Comparison of ENCODE assay signal across 22 cellular contexts in genomic region chr3:20028846-20029430, GRCh38. TPM values are rescaled to one million over a fixed set of nuclear protein-coding genes. Genes with fewer than 3 reads are reported as not detected.
A peak's percentile ranks its signal among the peaks of the same experiment; 100 is the strongest.
DNase-seq lines count a peak whose midpoint lies in the region; ATAC-seq and TF ChIP-seq lines count a peak whose summit lies in the region.
"Had no signal": no experiment of that assay in that cellular context is flagged by ENCODE, and none has a peak within 500 bp of the region (broad histone marks: within the 10 kb centered on the region; RNA-seq: fewer than 3 reads in every experiment).

No MANE protein-coding gene starts in this region.

- 81 to 92% methylated on average over 13 to 14 of the region's 14 CpGs for WGBS in endodermal cell (ENCODE audit: insufficient coverage in 1 of 2, insufficient read length in 1 of 2), 2 experiments
- no CpG with 5 or more reads among the region's 14 CpGs for WGBS in trophoblast cell (ENCODE audit: extremely low coverage, insufficient coverage, insufficient read length)

- H2AFZ ChIP-seq in trophoblast cell (ENCODE audit: insufficient read depth, low read length, poor library complexity): peak overlapping the region; percentile 35

- H3K4me3 Mint-ChIP-seq in WTC11 (no peak overlapping the region), endodermal cell (no peak overlapping the region)
- H3K4me3 Mint-ChIP-seq in activated CD4-positive, alpha-beta memory T cell treated with anti-CD3 and anti-CD28 coated beads for 36 hours: no peak overlapping the region
- H3K4me3 Mint-ChIP-seq in effector memory CD8-positive, alpha-beta T cell: no peak overlapping the region
- H3K4me3 Mint-ChIP-seq: CD4-positive, CD25-positive, alpha-beta regulatory T cell had no signal

- H3K4me3 ChIP-seq in endodermal cell (ENCODE audit: low read length) (no peak overlapping the region), trophoblast cell (ENCODE audit: low read depth, low read length) (no peak overlapping the region)
- H3K4me3 ChIP-seq: Peyer's patch, SJCRH30 had no signal

- no peak overlapping the region for H3K14ac ChIP-seq in trophoblast cell (ENCODE audit: low read length)

- H3K9me3 Mint-ChIP-seq in WTC11 (no peaks in the 10 kb centered on the region), endodermal cell (no peaks in the 10 kb centered on the region)
- H3K9me3 Mint-ChIP-seq in activated CD4-positive, alpha-beta memory T cell treated with anti-CD3 and anti-CD28 coated beads for 36 hours: no peaks in the 10 kb centered on the region
- no peaks in the 10 kb centered on the region for H3K9me3 Mint-ChIP-seq in effector memory CD8-positive, alpha-beta T cell
- H3K9me3 Mint-ChIP-seq: CD4-positive, CD25-positive, alpha-beta regulatory T cell had no signal

- H4K91ac ChIP-seq in trophoblast cell (ENCODE audit: low read depth, low read length): no peak overlapping the region

- no peaks in the 10 kb centered on the region for H3K36me3 ChIP-seq in endodermal cell (ENCODE audit: control insufficient read depth, insufficient read depth, low read length)
- H3K36me3 ChIP-seq in trophoblast cell (ENCODE audit: control insufficient read depth in 1 of 2, insufficient read depth in 2 of 2, low read length in 2 of 2): no peaks in the 10 kb centered on the region
- H3K36me3 ChIP-seq: Peyer's patch, SJCRH30 had no signal

- H3K27me3 Mint-ChIP-seq in WTC11 (ENCODE audit: low read depth): no peaks in the 10 kb centered on the region
- no peaks in the 10 kb centered on the region for H3K27me3 Mint-ChIP-seq in endodermal cell (ENCODE audit: insufficient read depth)
- H3K27me3 Mint-ChIP-seq in activated CD4-positive, alpha-beta memory T cell treated with anti-CD3 and anti-CD28 coated beads for 36 hours: no peaks in the 10 kb centered on the region
- H3K27me3 Mint-ChIP-seq in effector memory CD8-positive, alpha-beta T cell: no peaks in the 10 kb centered on the region

- no peak overlapping the region for H2BK120ac ChIP-seq in trophoblast cell (ENCODE audit: insufficient read depth, low read length, poor library complexity)

- H4K12ac ChIP-seq in trophoblast cell (ENCODE audit: low read depth, low read length): no peak overlapping the region

- no peaks in the 10 kb centered on the region for H3K79me2 ChIP-seq in trophoblast cell (ENCODE audit: control insufficient read depth, insufficient read depth, low read length, poor library complexity)

- no peak overlapping the region for H4K8ac ChIP-seq in trophoblast cell (ENCODE audit: low read depth, low read length)

- H3K36me3 Mint-ChIP-seq in WTC11: no peaks in the 10 kb centered on the region
- no peaks in the 10 kb centered on the region for H3K36me3 Mint-ChIP-seq in endodermal cell (ENCODE audit: low read depth)
- H3K36me3 Mint-ChIP-seq in activated CD4-positive, alpha-beta memory T cell treated with anti-CD3 and anti-CD28 coated beads for 36 hours: no peaks in the 10 kb centered on the region
- H3K36me3 Mint-ChIP-seq in effector memory CD8-positive, alpha-beta T cell (ENCODE audit: insufficient read depth): no peaks in the 10 kb centered on the region
- H3K36me3 Mint-ChIP-seq: CD4-positive, CD25-positive, alpha-beta regulatory T cell had no signal

- no peaks in the 10 kb centered on the region for H3K79me1 ChIP-seq in trophoblast cell (ENCODE audit: low read length)

- TF ChIP-seq CTCF in WTC11 (IDR thresholded peaks at IDR 0.05) (no peak), endodermal cell (conservative IDR thresholded peaks at IDR 0.05) (no peak)

- ATAC-seq in WTC11: peak; percentile 72
- no peak for ATAC-seq in effector memory CD8-positive, alpha-beta T cell (replicated peaks)

- H3K4me1 ChIP-seq in endodermal cell (ENCODE audit: control insufficient read depth, insufficient read depth, low read length) (no peaks in the 10 kb centered on the region), trophoblast cell (ENCODE audit: control insufficient read depth in 1 of 2, insufficient read depth in 2 of 2, low read length in 2 of 2) (no peaks in the 10 kb centered on the region)
- H3K4me1 ChIP-seq: SJCRH30 had no signal

- H3K4me2 ChIP-seq in trophoblast cell (ENCODE audit: low read length): no peak overlapping the region

- H3K4ac ChIP-seq in trophoblast cell (ENCODE audit: low read depth, low read length): no peak overlapping the region

- H3K27ac ChIP-seq in endodermal cell (ENCODE audit: low read depth, low read length) (peak overlapping the region; percentile 83), trophoblast cell (ENCODE audit: low read depth, low read length) (no peak overlapping the region)
- H3K27ac ChIP-seq: HL-60, Peyer's patch, SJCRH30 had no signal

- DNase-seq in WTC11 (ENCODE audit: low spot score) (no peak), endodermal cell (peak; percentile 46), trophoblast cell (peak in 1 of 2 donors; percentile 42), NCI-H2196 (lab: John Stamatoyannopoulos, UW; ENCODE audit: unreplicated experiment) (no peak), D341Med (ENCODE audit: low spot score) (no peak)
- DNase-seq in activated CD4-positive, alpha-beta memory T cell treated with anti-CD3 and anti-CD28 coated beads for 36 hours: no peak
- DNase-seq in effector memory CD8-positive, alpha-beta T cell: no peak
- DNase-seq: CD4-positive, CD25-positive, alpha-beta regulatory T cell; DMS79; H7; KG1; NCI-H1092; NCI-H1436 treated with DMSO at 0.1 percent for 48 hours; NCI-H1930; NCI-H2227 treated with DMSO at 0.1 percent for 48 hours; NCI-H510A; NCI-H748 treated with DMSO at 0.1 percent for 48 hours; Peyer's patch; SJCRH30 had no signal

- no peak overlapping the region for H3K18ac ChIP-seq in trophoblast cell (ENCODE audit: low read length)

- H3K4me1 Mint-ChIP-seq in WTC11 (peaks cover 10% of the 10 kb centered on the region), endodermal cell (peaks cover 5% of the 10 kb centered on the region)
- H3K4me1 Mint-ChIP-seq in activated CD4-positive, alpha-beta memory T cell treated with anti-CD3 and anti-CD28 coated beads for 36 hours (ENCODE audit: low read depth): no peaks in the 10 kb centered on the region
- no peaks in the 10 kb centered on the region for H3K4me1 Mint-ChIP-seq in effector memory CD8-positive, alpha-beta T cell (ENCODE audit: low read depth in 2 of 2)
- H3K4me1 Mint-ChIP-seq: CD4-positive, CD25-positive, alpha-beta regulatory T cell had no signal

- POLR2A ChIA-PET in WTC11 (lab: Charles Lee): no interaction called here
- POLR2A ChIA-PET in activated CD4-positive, alpha-beta memory T cell treated with anti-CD3 and anti-CD28 coated beads for 36 hours (lab: Charles Lee): no interaction called here

- no peak overlapping the region for H2BK12ac ChIP-seq in trophoblast cell (ENCODE audit: low read length)

- H3K9ac ChIP-seq in endodermal cell (ENCODE audit: extremely low read depth, low read length, poor library complexity, severe bottlenecking): no peak overlapping the region
- H3K9ac ChIP-seq in trophoblast cell (ENCODE audit: low read length): no peak overlapping the region

- CTCF ChIA-PET in WTC11 (lab: Charles Lee): no interaction called here
- CTCF ChIA-PET in activated CD4-positive, alpha-beta memory T cell treated with anti-CD3 and anti-CD28 coated beads for 36 hours (lab: Charles Lee): no interaction called here

- no peak overlapping the region for H3K23ac ChIP-seq in trophoblast cell (ENCODE audit: low read length)

- H3K27me3 ChIP-seq in endodermal cell (ENCODE audit: control insufficient read depth, insufficient read depth, low read length, poor library complexity, severe bottlenecking) (no peaks in the 10 kb centered on the region), trophoblast cell (ENCODE audit: insufficient read depth, low read length) (no peaks in the 10 kb centered on the region)
- H3K27me3 ChIP-seq: Peyer's patch, SJCRH30 had no signal

- no peak overlapping the region for H2AK5ac ChIP-seq in trophoblast cell (ENCODE audit: low read length)

- intact Hi-C loops in activated CD4-positive, alpha-beta memory T cell treated with anti-CD3 and anti-CD28 coated beads for 36 hours (cut with micrococcal nuclease): no loop called here

- H3K9me3 ChIP-seq in endodermal cell (ENCODE audit: control insufficient read depth, low read length): no peaks in the 10 kb centered on the region
- H3K9me3 ChIP-seq in trophoblast cell (ENCODE audit: insufficient read depth, low read depth, low read length): no peaks in the 10 kb centered on the region
- H3K9me3 ChIP-seq: Peyer's patch, SJCRH30 had no signal

- H3K27ac Mint-ChIP-seq in WTC11 (peak overlapping the region; percentile 48), endodermal cell (no peak overlapping the region)
- no peak overlapping the region for H3K27ac Mint-ChIP-seq in activated CD4-positive, alpha-beta memory T cell treated with anti-CD3 and anti-CD28 coated beads for 36 hours
- H3K27ac Mint-ChIP-seq in effector memory CD8-positive, alpha-beta T cell: no peak overlapping the region
- H3K27ac Mint-ChIP-seq: CD4-positive, CD25-positive, alpha-beta regulatory T cell had no signal

- no peak overlapping the region for H2BK5ac ChIP-seq in trophoblast cell (ENCODE audit: low read depth, low read length, poor library complexity)

TF ChIP-seq in WTC11, 78 proteins besides CTCF, POLR2A, EP300 and RAD21 (continues in another document):
- TF ChIP-seq CREB1 (CRISPR knock-in tag; IDR thresholded peaks at IDR 0.05) (no peak), MXD4 (CRISPR knock-in tag; IDR thresholded peaks at IDR 0.05; ENCODE audit: borderline replicate concordance) (no peak), ZNF317 (CRISPR knock-in tag; IDR thresholded peaks at IDR 0.05; ENCODE audit: borderline replicate concordance, low read depth) (no peak)

RNA-seq across cellular contexts. Expression of gene KAT2B, which starts 11.3 kb away (rescaled TPM):
- 1.4 to 2.7 TPM (median 2.0 TPM) in 3 replicates for total RNA-seq in WTC11 (2021)
- total RNA-seq in endodermal cell: 1 to 10 TPM; 2.2 to 4.1 TPM
- polyA plus RNA-seq in endodermal cell (2013, experiment 1 of 2): 11.2 TPM
- 10.8 TPM for polyA plus RNA-seq in endodermal cell (2013, experiment 2 of 2)
- 16.7 and 17.5 TPM in 2 replicates for polyA plus RNA-seq in trophoblast cell (2013)
- total RNA-seq in activated CD4-positive, alpha-beta memory T cell treated with anti-CD3 and anti-CD28 coated beads for 36 hours: 10 to 100 TPM; 43.4 to 49.0 TPM

RNA-seq across cellular contexts. Expression of gene PP2D1, which starts 16.9 kb away (rescaled TPM):
- total RNA-seq in WTC11 (2021) (not detected in 3 replicates), endodermal cell (not detected)
- not detected for polyA plus RNA-seq in endodermal cell (2013, experiment 1 of 2)
- polyA plus RNA-seq in endodermal cell (2013, experiment 2 of 2): not detected
- polyA plus RNA-seq in trophoblast cell (2013): not detected in 2 replicates
- not detected for total RNA-seq in activated CD4-positive, alpha-beta memory T cell treated with anti-CD3 and anti-CD28 coated beads for 36 hours
- total RNA-seq: CD4-positive, CD25-positive, alpha-beta regulatory T cell; H7; HT1080; Peyer's patch; SJCRH30 had no signal
- polyA plus RNA-seq: BJ had no signal

Comparison
In these comparisons a context has a peak if more than half of its experiments do, and no peak if none do; other contexts are left out.
1. RNA of gene KAT2B, which starts 11.3 kb away (total RNA-seq): 43.4 to 49.0 TPM in activated CD4-positive, alpha-beta memory T cell treated with anti-CD3 and anti-CD28 coated beads for 36 hours; 2.2 to 4.1 TPM in endodermal cell and 1.4 to 2.7 TPM in WTC11; every median in the first group is over 4 times any median in the second.